In the genomic region with DNA sequence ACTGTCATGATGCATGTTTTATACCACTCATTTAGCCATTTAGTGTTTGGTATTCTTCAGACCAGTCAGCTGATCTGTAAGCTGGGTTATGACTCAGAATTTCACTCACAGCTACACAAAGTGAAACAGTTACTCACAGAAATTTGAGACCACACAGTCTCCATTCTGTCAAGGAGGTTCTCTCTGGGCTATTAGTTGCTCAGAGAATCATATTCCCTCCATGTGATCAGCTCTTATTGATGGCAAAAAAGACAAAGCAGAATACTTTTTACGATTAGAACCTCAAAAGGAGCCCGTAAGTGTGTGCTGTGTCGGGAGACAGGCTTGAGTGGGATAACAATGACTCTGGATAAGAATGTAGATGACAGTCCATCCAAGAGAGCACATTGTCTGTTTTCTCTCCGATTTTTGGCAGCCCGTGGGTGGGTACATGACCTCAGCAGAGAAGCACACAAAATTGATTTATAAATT, we compare ENCODE assay signal across 10 cellular contexts.
DNase-seq lines count a peak whose midpoint lies in the region; ATAC-seq, FAIRE-seq and TF ChIP-seq lines count a peak whose summit lies in the region.
"Had no signal": no experiment of that assay in that cellular context is flagged by ENCODE, and none has a peak within 500 bp of the region (broad histone marks: within the 10 kb centered on the region; RNA-seq: fewer than 3 reads in every experiment).

No MANE protein-coding gene starts in this region.

- CTCF ChIA-PET in activated CD4-positive, alpha-beta memory T cell treated with anti-CD3 and anti-CD28 coated beads for 36 hours (lab: Charles Lee), result no interaction called here
- CTCF ChIA-PET in activated CD8-positive, alpha-beta T cell treated with anti-CD3 and anti-CD28 coated beads for 36 hours (lab: Charles Lee), result no interaction called here

- H3K27ac ChIP-seq in dorsolateral prefrontal cortex, result no peak overlapping the region

- H3K27ac Mint-ChIP-seq in activated CD4-positive, alpha-beta memory T cell treated with anti-CD3 and anti-CD28 coated beads for 36 hours, result no peak overlapping the region
- H3K27ac Mint-ChIP-seq in natural killer cell, result no peak overlapping the region
- H3K27ac Mint-ChIP-seq in activated CD8-positive, alpha-beta T cell treated with anti-CD3 and anti-CD28 coated beads for 36 hours, result no peak overlapping the region

- no peaks in the 10 kb centered on the region for H3K27me3 Mint-ChIP-seq in activated CD4-positive, alpha-beta memory T cell treated with anti-CD3 and anti-CD28 coated beads for 36 hours
- no peaks in the 10 kb centered on the region for H3K27me3 Mint-ChIP-seq in natural killer cell (ENCODE audit: low read depth in 2 of 2)
- H3K27me3 Mint-ChIP-seq in activated CD8-positive, alpha-beta T cell treated with anti-CD3 and anti-CD28 coated beads for 36 hours, result no peaks in the 10 kb centered on the region

- TF ChIP-seq CTCF in fibroblast of mammary gland (conservative IDR thresholded peaks at IDR 0.05; ENCODE audit: control insufficient read depth, insufficient read depth, low read depth, low read length), result no peak
- no peak for TF ChIP-seq CTCF in natural killer cell (IDR thresholded peaks at IDR 0.05)
- TF ChIP-seq CTCF in dorsolateral prefrontal cortex (IDR thresholded peaks at IDR 0.05 in 54 of 56, conservative IDR thresholded peaks at IDR 0.05 in 2 of 56; ENCODE audit: low read depth in 1 of 56, partially characterized antibody in 56 of 56), result no peak
- TF ChIP-seq CTCF in activated CD8-positive, alpha-beta T cell treated with anti-CD3 and anti-CD28 coated beads for 36 hours (IDR thresholded peaks at IDR 0.05), result no peak

- TF ChIP-seq POLR2A in GM12892 (IDR thresholded peaks at IDR 0.05; ENCODE audit: low read depth, low read length), result no peak

- FAIRE-seq in GM12892 (lab: Jason Lieb, UNC), result peak; percentile 89

- peaks cover 20% of the 10 kb centered on the region for H3K9me3 Mint-ChIP-seq in activated CD4-positive, alpha-beta memory T cell treated with anti-CD3 and anti-CD28 coated beads for 36 hours
- H3K9me3 Mint-ChIP-seq in natural killer cell, result peaks cover 10 to 17% of the 10 kb centered on the region in 2 donors
- peaks cover 2% of the 10 kb centered on the region for H3K9me3 Mint-ChIP-seq in activated CD8-positive, alpha-beta T cell treated with anti-CD3 and anti-CD28 coated beads for 36 hours

- H3K27me3 ChIP-seq in dorsolateral prefrontal cortex, result peaks cover 0 to 4% (median 0%) of the 10 kb centered on the region in 45 donors

- peak; percentile 64 for ATAC-seq in GM21529 (IDR thresholded peaks at IDR 0.05; ENCODE audit: unreplicated experiment)
- ATAC-seq in HG03457 (IDR thresholded peaks at IDR 0.05; ENCODE audit: unreplicated experiment), result peak; percentile 93
- ATAC-seq in natural killer cell, result no peak
- ATAC-seq in activated CD8-positive, alpha-beta T cell treated with anti-CD3 and anti-CD28 coated beads for 36 hours, result no peak

- no peaks in the 10 kb centered on the region for H3K36me3 Mint-ChIP-seq in activated CD4-positive, alpha-beta memory T cell treated with anti-CD3 and anti-CD28 coated beads for 36 hours
- no peaks in the 10 kb centered on the region for H3K36me3 Mint-ChIP-seq in natural killer cell
- H3K36me3 Mint-ChIP-seq in activated CD8-positive, alpha-beta T cell treated with anti-CD3 and anti-CD28 coated beads for 36 hours (ENCODE audit: low read depth), result no peaks in the 10 kb centered on the region

- H3K4me3 ChIP-seq in fibroblast of mammary gland (ENCODE audit: control insufficient read depth, low read depth, low read length), result no peak overlapping the region
- H3K4me3 ChIP-seq in dorsolateral prefrontal cortex, result no peak overlapping the region

- H3K4me1 Mint-ChIP-seq in activated CD4-positive, alpha-beta memory T cell treated with anti-CD3 and anti-CD28 coated beads for 36 hours (ENCODE audit: low read depth), result no peaks in the 10 kb centered on the region
- no peaks in the 10 kb centered on the region for H3K4me1 Mint-ChIP-seq in natural killer cell
- no peaks in the 10 kb centered on the region for H3K4me1 Mint-ChIP-seq in activated CD8-positive, alpha-beta T cell treated with anti-CD3 and anti-CD28 coated beads for 36 hours (ENCODE audit: low read depth)

- no peak overlapping the region for H3K4me3 Mint-ChIP-seq in activated CD4-positive, alpha-beta memory T cell treated with anti-CD3 and anti-CD28 coated beads for 36 hours
- no peak overlapping the region for H3K4me3 Mint-ChIP-seq in natural killer cell
- H3K4me3 Mint-ChIP-seq in activated CD8-positive, alpha-beta T cell treated with anti-CD3 and anti-CD28 coated beads for 36 hours, result no peak overlapping the region

- intact Hi-C loops in activated CD4-positive, alpha-beta memory T cell treated with anti-CD3 and anti-CD28 coated beads for 36 hours (cut with micrococcal nuclease), result no loop called here
- intact Hi-C loops in natural killer cell (cut with micrococcal nuclease) (no loop called here), dorsolateral prefrontal cortex (cut with DNase I) (no loop called here)
- intact Hi-C loops in activated CD8-positive, alpha-beta T cell treated with anti-CD3 and anti-CD28 coated beads for 36 hours (cut with micrococcal nuclease), result no loop called here

- DNase-seq in GM12892 (ENCODE audit: insufficient read length), result no peak
- peak; percentile 64 for DNase-seq in fibroblast of mammary gland (ENCODE audit: low read depth)
- no peak for DNase-seq in activated CD4-positive, alpha-beta memory T cell treated with anti-CD3 and anti-CD28 coated beads for 36 hours
- DNase-seq in natural killer cell, result no peak
- no peak for DNase-seq in dorsolateral prefrontal cortex
- DNase-seq in activated CD8-positive, alpha-beta T cell treated with anti-CD3 and anti-CD28 coated beads for 36 hours, result no peak
- DNase-seq: hippocampal formation; stimulated activated CD4-positive, alpha-beta T cell treated with anti-CD3 and anti-CD28 coated beads, Interleukin-2, amount 100 ng/mL, for 24 hours had no signal

- POLR2A ChIA-PET in activated CD4-positive, alpha-beta memory T cell treated with anti-CD3 and anti-CD28 coated beads for 36 hours (lab: Charles Lee), result no interaction called here
- POLR2A ChIA-PET in activated CD8-positive, alpha-beta T cell treated with anti-CD3 and anti-CD28 coated beads for 36 hours (lab: Charles Lee), result interaction anchor here (0.6 kb wide), 1 partner anchor 26 kb away, joined by 3 read pairs; no protein-coding TSS in a partner anchor

Comparison
In these comparisons a context has a peak if more than half of its experiments do, and no peak if none do; other contexts are left out.
1. ATAC-seq: peak in GM21529 (single experiment) and HG03457 (single experiment); none in natural killer cell (0 of 3) and activated CD8-positive, alpha-beta T cell treated with anti-CD3 and anti-CD28 coated beads for 36 hours (single experiment).